1 cellular context compared by ENCODE assay signal in the genomic region with DNA sequence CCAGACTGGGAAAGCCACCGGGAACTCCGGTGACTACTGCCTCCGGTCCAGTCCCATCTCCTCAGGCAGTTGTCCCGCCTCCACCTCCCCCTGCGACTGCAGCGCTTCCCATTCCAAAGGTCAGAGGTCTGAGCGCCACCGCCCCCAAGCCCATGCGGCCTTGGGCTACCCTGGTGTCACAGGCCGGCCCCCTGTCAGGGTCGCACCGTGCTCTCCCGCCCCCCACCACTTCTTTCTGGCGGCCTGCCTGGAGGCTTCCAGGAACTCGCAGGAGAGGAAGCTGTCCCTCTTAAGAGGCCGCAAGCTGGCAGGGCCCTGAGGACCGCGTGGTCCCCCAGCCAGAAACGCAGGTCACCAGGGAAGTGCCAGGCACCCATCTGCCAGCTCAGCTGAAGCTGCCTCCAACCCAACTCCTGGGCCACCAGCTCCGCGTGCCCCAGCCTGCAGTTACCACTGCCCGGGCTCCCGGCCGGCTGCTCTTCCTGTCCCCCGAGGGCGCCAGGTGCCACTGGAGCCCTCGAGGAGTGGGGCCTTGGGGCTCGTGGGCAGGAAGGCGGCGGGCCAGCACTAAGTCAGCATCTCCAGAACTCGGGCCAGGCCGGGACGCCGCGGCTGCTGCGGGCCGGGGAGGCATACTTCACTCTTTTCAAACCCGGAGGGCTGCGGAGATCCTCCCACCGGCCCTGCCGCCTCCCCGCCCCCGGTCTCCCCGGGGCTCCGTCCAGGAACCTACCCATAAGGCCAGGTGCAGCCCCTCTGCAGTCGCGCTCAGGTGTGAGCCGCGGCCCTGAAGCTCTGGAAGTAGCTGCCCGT.
A peak's percentile ranks its signal among the peaks of the same experiment; 100 is the strongest.
TF ChIP-seq lines count a peak whose summit lies in the region.

No MANE protein-coding gene starts in this region.

TF ChIP-seq in WTC11, 78 proteins besides CTCF, POLR2A, EP300 and RAD21 (continued from another document):
- TF ChIP-seq, protein P1, sequence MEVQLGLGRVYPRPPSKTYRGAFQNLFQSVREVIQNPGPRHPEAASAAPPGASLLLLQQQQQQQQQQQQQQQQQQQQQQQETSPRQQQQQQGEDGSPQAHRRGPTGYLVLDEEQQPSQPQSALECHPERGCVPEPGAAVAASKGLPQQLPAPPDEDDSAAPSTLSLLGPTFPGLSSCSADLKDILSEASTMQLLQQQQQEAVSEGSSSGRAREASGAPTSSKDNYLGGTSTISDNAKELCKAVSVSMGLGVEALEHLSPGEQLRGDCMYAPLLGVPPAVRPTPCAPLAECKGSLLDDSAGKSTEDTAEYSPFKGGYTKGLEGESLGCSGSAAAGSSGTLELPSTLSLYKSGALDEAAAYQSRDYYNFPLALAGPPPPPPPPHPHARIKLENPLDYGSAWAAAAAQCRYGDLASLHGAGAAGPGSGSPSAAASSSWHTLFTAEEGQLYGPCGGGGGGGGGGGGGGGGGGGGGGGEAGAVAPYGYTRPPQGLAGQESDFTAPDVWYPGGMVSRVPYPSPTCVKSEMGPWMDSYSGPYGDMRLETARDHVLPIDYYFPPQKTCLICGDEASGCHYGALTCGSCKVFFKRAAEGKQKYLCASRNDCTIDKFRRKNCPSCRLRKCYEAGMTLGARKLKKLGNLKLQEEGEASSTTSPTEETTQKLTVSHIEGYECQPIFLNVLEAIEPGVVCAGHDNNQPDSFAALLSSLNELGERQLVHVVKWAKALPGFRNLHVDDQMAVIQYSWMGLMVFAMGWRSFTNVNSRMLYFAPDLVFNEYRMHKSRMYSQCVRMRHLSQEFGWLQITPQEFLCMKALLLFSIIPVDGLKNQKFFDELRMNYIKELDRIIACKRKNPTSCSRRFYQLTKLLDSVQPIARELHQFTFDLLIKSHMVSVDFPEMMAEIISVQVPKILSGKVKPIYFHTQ (CRISPR knock-in tag; IDR thresholded peaks at IDR 0.05), result no peak
- no peak for TF ChIP-seq ZNF317 (CRISPR knock-in tag; IDR thresholded peaks at IDR 0.05; ENCODE audit: borderline replicate concordance, low read depth)
- no peak for TF ChIP-seq SMAD3 (CRISPR knock-in tag; IDR thresholded peaks at IDR 0.05; ENCODE audit: borderline replicate concordance)
- no peak for TF ChIP-seq ZNF219 (CRISPR knock-in tag; IDR thresholded peaks at IDR 0.05; ENCODE audit: borderline replicate concordance)
- TF ChIP-seq NR2C2 (CRISPR knock-in tag; IDR thresholded peaks at IDR 0.05), result peak; percentile 67
- no peak for TF ChIP-seq KAT7 (CRISPR knock-in tag; IDR thresholded peaks at IDR 0.05; ENCODE audit: borderline replicate concordance)
- TF ChIP-seq, protein P2, sequence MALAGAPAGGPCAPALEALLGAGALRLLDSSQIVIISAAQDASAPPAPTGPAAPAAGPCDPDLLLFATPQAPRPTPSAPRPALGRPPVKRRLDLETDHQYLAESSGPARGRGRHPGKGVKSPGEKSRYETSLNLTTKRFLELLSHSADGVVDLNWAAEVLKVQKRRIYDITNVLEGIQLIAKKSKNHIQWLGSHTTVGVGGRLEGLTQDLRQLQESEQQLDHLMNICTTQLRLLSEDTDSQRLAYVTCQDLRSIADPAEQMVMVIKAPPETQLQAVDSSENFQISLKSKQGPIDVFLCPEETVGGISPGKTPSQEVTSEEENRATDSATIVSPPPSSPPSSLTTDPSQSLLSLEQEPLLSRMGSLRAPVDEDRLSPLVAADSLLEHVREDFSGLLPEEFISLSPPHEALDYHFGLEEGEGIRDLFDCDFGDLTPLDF (CRISPR knock-in tag; IDR thresholded peaks at IDR 0.05), result peak; percentile 34; the same call in 1 of the 2 replicates
TF ChIP-seq in WTC11: peak in this region for 16.
